In the genomic region with DNA sequence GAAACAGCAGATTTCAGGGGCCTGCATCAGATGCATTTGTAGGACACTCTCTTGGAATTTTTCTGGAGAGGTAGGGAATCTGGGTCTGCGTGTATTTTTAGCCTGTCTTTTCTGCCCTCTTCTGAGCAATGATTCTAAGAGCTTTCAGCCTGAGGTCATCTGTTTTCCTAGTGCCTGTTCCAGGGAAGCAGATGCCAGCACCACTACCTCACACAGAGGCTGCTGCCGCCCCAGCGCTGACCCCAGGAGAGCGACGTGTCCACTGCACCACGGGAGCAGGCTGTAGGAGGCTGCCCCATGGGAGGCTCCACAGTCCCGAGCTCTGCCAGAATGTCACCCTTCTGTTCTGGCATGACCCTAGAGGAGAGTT, we compare ENCODE assay signal across 11 cellular contexts.
DNase-seq lines count a peak whose midpoint lies in the region; ATAC-seq, FAIRE-seq and TF ChIP-seq lines count a peak whose summit lies in the region.
"Had no signal": no experiment of that assay in that cellular context is flagged by ENCODE, and none has a peak within 500 bp of the region (broad histone marks: within the 10 kb centered on the region; RNA-seq: fewer than 3 reads in every experiment).

No MANE protein-coding gene starts in this region.

- no peaks in the 10 kb centered on the region for H3K36me3 ChIP-seq in right atrium auricular region

- no peaks in the 10 kb centered on the region for H3K36me3 Mint-ChIP-seq in stimulated activated memory B cell treated with anti-CD40 and anti-IgM and Interleukin-4, amounts not matched to agents 10 μg/mL and 1 μg/mL and 100 μg/mL, for 72 hours
- no peaks in the 10 kb centered on the region for H3K36me3 Mint-ChIP-seq in endothelial cell (ENCODE audit: low read depth, unreplicated experiment)

- peak overlapping the region in 1 of 2 donors; percentile 52 for H3K27ac ChIP-seq in right atrium auricular region

- no peaks in the 10 kb centered on the region for H3K9me3 Mint-ChIP-seq in stimulated activated memory B cell treated with anti-CD40 and anti-IgM and Interleukin-4, amounts not matched to agents 10 μg/mL and 1 μg/mL and 100 μg/mL, for 72 hours
- H3K9me3 Mint-ChIP-seq in endothelial cell (ENCODE audit: unreplicated experiment): no peaks in the 10 kb centered on the region

- H3K27me3 Mint-ChIP-seq in stimulated activated memory B cell treated with anti-CD40 and anti-IgM and Interleukin-4, amounts not matched to agents 10 μg/mL and 1 μg/mL and 100 μg/mL, for 72 hours: peaks cover 9% of the 10 kb centered on the region
- no peaks in the 10 kb centered on the region for H3K27me3 Mint-ChIP-seq in endothelial cell (ENCODE audit: unreplicated experiment)

- no peak for FAIRE-seq in GM19239 (lab: Jason Lieb, UNC)

- H3K4me1 ChIP-seq in right atrium auricular region: peaks cover 0 to 18% of the 10 kb centered on the region in 2 donors

- DNase-seq in GM04504 (ENCODE audit: low read depth): peak; percentile 89
- peak; percentile 46 for DNase-seq in astrocyte of the cerebellum (ENCODE audit: low read depth)
- peak; percentile 67 for DNase-seq in right atrium auricular region (ENCODE audit: low spot score)
- no peak for DNase-seq in endothelial cell (ENCODE audit: low spot score)
- DNase-seq in GM19239 (ENCODE audit: insufficient read length, low spot score): no peak
- no peak for DNase-seq in iPS-NIHi11 (ENCODE audit: low spot score)
- DNase-seq: effector CD4-positive, alpha-beta T cell; NCI-H1417 treated with DMSO at 0.1 percent for 48 hours; stimulated activated CD4-positive, alpha-beta T cell treated with anti-CD3 and anti-CD28 coated beads, Interleukin-4, amount 100 ng/mL, for 4 hours had no signal

- no peak overlapping the region for H3K4me3 ChIP-seq in astrocyte of the cerebellum (ENCODE audit: low read depth, low read length)
- no peak overlapping the region for H3K4me3 ChIP-seq in right atrium auricular region

- H3K4me3 Mint-ChIP-seq in stimulated activated memory B cell treated with anti-CD40 and anti-IgM and Interleukin-4, amounts not matched to agents 10 μg/mL and 1 μg/mL and 100 μg/mL, for 72 hours: no peak overlapping the region
- H3K4me3 Mint-ChIP-seq in endothelial cell (ENCODE audit: unreplicated experiment): no peak overlapping the region

- no peaks in the 10 kb centered on the region for H3K9me3 ChIP-seq in right atrium auricular region

- H3K27me3 ChIP-seq in right atrium auricular region: no peaks in the 10 kb centered on the region

- no peaks in the 10 kb centered on the region for H3K4me1 Mint-ChIP-seq in stimulated activated memory B cell treated with anti-CD40 and anti-IgM and Interleukin-4, amounts not matched to agents 10 μg/mL and 1 μg/mL and 100 μg/mL, for 72 hours
- peaks cover 8% of the 10 kb centered on the region for H3K4me1 Mint-ChIP-seq in endothelial cell (ENCODE audit: unreplicated experiment)

- ATAC-seq in stimulated activated memory B cell treated with anti-CD40 and anti-IgM and Interleukin-4, amounts not matched to agents 10 μg/mL and 1 μg/mL and 100 μg/mL, for 72 hours: peak; percentile 17
- no peak for ATAC-seq in GM19324 (IDR thresholded peaks at IDR 0.05; ENCODE audit: low FRiP score, unreplicated experiment)

- in situ Hi-C loops in astrocyte of the cerebellum (cut with HindIII; ENCODE audit: low sequenced_read_pairs): no loop called here

- no peak overlapping the region for H3K27ac Mint-ChIP-seq in stimulated activated memory B cell treated with anti-CD40 and anti-IgM and Interleukin-4, amounts not matched to agents 10 μg/mL and 1 μg/mL and 100 μg/mL, for 72 hours
- H3K27ac Mint-ChIP-seq in endothelial cell (ENCODE audit: unreplicated experiment): no peak overlapping the region

- TF ChIP-seq CTCF in astrocyte of the cerebellum (IDR thresholded peaks at IDR 0.05; ENCODE audit: low read depth, low read length, missing control alignments) (no peak), right atrium auricular region (IDR thresholded peaks at IDR 0.05) (no peak), endothelial cell (IDR thresholded peaks at IDR 0.05; ENCODE audit: unreplicated experiment) (no peak)

Comparison
In these comparisons a context has a peak if more than half of its experiments do, and no peak if none do; other contexts are left out.
1. DNase-seq: peak in GM04504 (single experiment), astrocyte of the cerebellum (single experiment) and right atrium auricular region (single experiment); none in endothelial cell (single experiment), GM19239 (single experiment) and iPS-NIHi11 (single experiment).